Comparison of ENCODE assay signal across 21 cellular contexts in genomic region chr13:62483774-62484173, GRCh38.
DNase-seq lines count a peak whose midpoint lies in the region; ATAC-seq, FAIRE-seq and TF ChIP-seq lines count a peak whose summit lies in the region.
"Had no signal": no experiment of that assay in that cellular context is flagged by ENCODE, and none has a peak within 500 bp of the region (broad histone marks: within the 10 kb centered on the region; RNA-seq: fewer than 3 reads in every experiment).

No MANE protein-coding gene starts in this region.

- H2AFZ ChIP-seq in ACC112 (ENCODE audit: low read length, unreplicated experiment) = peak overlapping the region; percentile 32

- no peaks in the 10 kb centered on the region for H3K79me2 ChIP-seq in ACC112 (ENCODE audit: control insufficient read depth, insufficient read depth, low read length, unreplicated experiment)

- no peaks in the 10 kb centered on the region for H3K9me3 ChIP-seq in HUES48 (ENCODE audit: control insufficient read depth, insufficient read depth, low read length)
- no peaks in the 10 kb centered on the region for H3K9me3 ChIP-seq in WERI-Rb-1 (ENCODE audit: severe bottlenecking)
- H3K9me3 ChIP-seq in pancreas = no peaks in the 10 kb centered on the region
- H3K9me3 ChIP-seq: BLaER1 treated with 17β-estradiol and CSF1 and Interleukin-3, amounts not matched to agents 10 nM and 100 nM; left lung had no signal

- H3K27ac ChIP-seq in ACC112 (ENCODE audit: low read depth, low read length) (no peak overlapping the region), HUES48 (ENCODE audit: low read depth, low read length) (peak overlapping the region; percentile 19), WERI-Rb-1 (0 out of 2 replicates have a peak overlapping the region, but pooled peaks have one; percentile 28), pancreas (no peak overlapping the region)
- H3K27ac ChIP-seq: BLaER1 treated with 17β-estradiol and CSF1 and Interleukin-3, amounts not matched to agents 10 nM and 100 nM; left lung had no signal

- DNase-seq in WERI-Rb-1 (peak; percentile 10), fibroblast of pulmonary artery (ENCODE audit: low read depth) (peak; percentile 5), HCEC 1CT (no peak), NOMO-1 treated with dmso at 0.1 percent for 144 hours (lab: John Stamatoyannopoulos, UW; ENCODE audit: unreplicated experiment) (no peak), pancreas (no peak), urothelium cell line (ENCODE audit: low spot score) (no peak)
- DNase-seq: activated B cell treated with CpG ODN at 0.5 μM for 24 hours; activated CD4-positive, alpha-beta memory T cell treated with anti-CD3 and anti-CD28 coated beads for 36 hours; activated effector memory CD4-positive, alpha-beta T cell treated with anti-CD3 and anti-CD28 coated beads, Interleukin-2, amount 50 U/mL, for 16 hours; activated naive CD8-positive, alpha-beta T cell treated with anti-CD3 and anti-CD28 coated beads, Interleukin-2, amount 50 U/mL, for 24 hours; Calu3; left lung; midbrain; natural killer cell; NCI-H1436 treated with DMSO at 0.1 percent for 48 hours; NCI-H446 treated with DMSO at 0.1 percent for 48 hours; substantia nigra had no signal

- FAIRE-seq in pancreas (lab: Jason Lieb, UNC) (no peak), urothelium cell line (lab: Jason Lieb, UNC) (no peak)
- FAIRE-seq: H1 had no signal

- 0 out of 2 replicates have a peak overlapping the region, but pooled peaks have one; percentile 33 for H3K4me3 ChIP-seq in ACC112 (ENCODE audit: low read depth, low read length)
- H3K4me3 ChIP-seq in HUES48 (ENCODE audit: low read depth, low read length) = no peak overlapping the region
- H3K4me3 ChIP-seq in WERI-Rb-1 (ENCODE audit: low read depth, low read length) = no peak overlapping the region
- no peak overlapping the region for H3K4me3 ChIP-seq in fibroblast of pulmonary artery (replicated peaks; ENCODE audit: low read depth, low read length)
- no peak overlapping the region for H3K4me3 ChIP-seq in pancreas
- H3K4me3 ChIP-seq: BLaER1 treated with 17β-estradiol and CSF1 and Interleukin-3, amounts not matched to agents 10 nM and 100 nM; left lung had no signal

- ATAC-seq in pancreas = no peak
- ATAC-seq: activated naive CD8-positive, alpha-beta T cell treated with anti-CD3 and anti-CD28 coated beads, Interleukin-2, amount 50 U/mL, for 24 hours; left lung; natural killer cell had no signal

- H3K36me3 ChIP-seq in ACC112 (ENCODE audit: insufficient read depth, low read length) (no peaks in the 10 kb centered on the region), HUES48 (ENCODE audit: control insufficient read depth, insufficient read depth, low read length) (no peaks in the 10 kb centered on the region), WERI-Rb-1 (no peaks in the 10 kb centered on the region), pancreas (no peaks in the 10 kb centered on the region)
- H3K36me3 ChIP-seq: BLaER1 treated with 17β-estradiol and CSF1 and Interleukin-3, amounts not matched to agents 10 nM and 100 nM; left lung had no signal

- intact Hi-C loops in pancreas (cut with DNase I) = no loop called here

- H3K27me3 ChIP-seq in ACC112 (ENCODE audit: insufficient read depth, low read length) (no peaks in the 10 kb centered on the region), HUES48 (ENCODE audit: control insufficient read depth, insufficient read depth, low read length) (no peaks in the 10 kb centered on the region), WERI-Rb-1 (ENCODE audit: insufficient read depth, low read depth, severe bottlenecking) (no peaks in the 10 kb centered on the region), pancreas (no peaks in the 10 kb centered on the region)
- H3K27me3 ChIP-seq: BLaER1 treated with 17β-estradiol and CSF1 and Interleukin-3, amounts not matched to agents 10 nM and 100 nM; left lung had no signal

- H3K4me1 ChIP-seq in ACC112 (ENCODE audit: control insufficient read depth, insufficient read depth, low read length, unreplicated experiment) (no peaks in the 10 kb centered on the region), HUES48 (ENCODE audit: control insufficient read depth, insufficient read depth, low read length) (0 out of 2 replicates have a peak, but pooled peaks cover 8% of the 10 kb centered on the region), pancreas (no peaks in the 10 kb centered on the region)
- H3K4me1 ChIP-seq: BLaER1 treated with 17β-estradiol and CSF1 and Interleukin-3, amounts not matched to agents 10 nM and 100 nM; left lung had no signal

- 16 to 23% methylated on average over 1 of the region's 1 CpG for WGBS in pancreas, 2 donors

- no peak for TF ChIP-seq CTCF in WERI-Rb-1 (IDR thresholded peaks at IDR 0.05; ENCODE audit: low read depth, low read length)
- TF ChIP-seq CTCF in fibroblast of pulmonary artery (IDR thresholded peaks at IDR 0.05; ENCODE audit: low read length, missing control alignments) = no peak
- TF ChIP-seq CTCF in pancreas (IDR thresholded peaks at IDR 0.05) = no peak

- H3K9ac ChIP-seq in HUES48 (ENCODE audit: low read depth, low read length) = no peak overlapping the region
- H3K9ac ChIP-seq: BLaER1 treated with 17β-estradiol and CSF1 and Interleukin-3, amounts not matched to agents 10 nM and 100 nM had no signal

Comparison
In these comparisons a context has a peak if more than half of its experiments do, and no peak if none do; other contexts are left out.
1. H3K27ac ChIP-seq: peak in HUES48 (single experiment) and WERI-Rb-1 (single experiment); none in ACC112 (single experiment) and pancreas (0 of 4).
2. DNase-seq: peak in WERI-Rb-1 (single experiment) and fibroblast of pulmonary artery (single experiment); none in HCEC 1CT (single experiment), NOMO-1 treated with dmso at 0.1 percent for 144 hours (single experiment), pancreas (0 of 6) and urothelium cell line (single experiment).